ENCODE assay signal across 13 cellular contexts in the genomic region with DNA sequence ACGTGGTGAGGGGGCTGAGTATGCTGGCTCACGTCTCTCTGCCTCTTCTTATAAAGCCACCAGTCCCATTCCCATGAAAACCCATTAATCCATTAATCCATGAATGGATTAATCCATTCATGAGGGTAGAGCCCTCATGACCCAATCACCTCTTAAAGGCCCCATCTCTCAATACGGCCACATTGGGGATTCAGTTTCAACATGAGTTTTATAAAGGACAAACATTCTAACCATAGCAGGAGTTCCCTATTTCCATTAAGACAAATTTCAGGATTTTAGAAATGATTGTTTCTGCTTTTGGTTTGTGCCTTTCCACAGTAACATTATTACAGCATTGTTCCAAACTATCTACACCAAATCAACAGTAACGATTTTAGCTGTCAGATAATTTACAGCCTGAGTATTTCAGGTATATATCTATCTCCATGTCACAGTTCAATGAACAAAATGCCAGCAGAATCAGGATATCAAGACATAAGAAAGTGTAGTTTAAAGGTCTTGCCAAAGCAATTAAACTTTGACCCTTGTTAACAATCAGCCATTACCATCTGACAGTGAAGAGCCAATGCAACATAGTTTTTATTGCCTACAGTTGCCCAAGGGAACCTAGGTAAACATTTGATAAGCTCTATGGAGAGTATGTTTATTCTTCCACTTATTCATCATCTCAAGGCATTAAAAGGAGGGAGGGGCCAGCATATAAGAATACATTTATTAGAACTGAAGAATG. TPM values are rescaled to one million over a fixed set of nuclear protein-coding genes. Genes with fewer than 3 reads are reported as not detected.
DNase-seq lines count a peak whose midpoint lies in the region; ATAC-seq and TF ChIP-seq lines count a peak whose summit lies in the region.
"Had no signal": no experiment of that assay in that cellular context is flagged by ENCODE, and none has a peak within 500 bp of the region (broad histone marks: within the 10 kb centered on the region; RNA-seq: fewer than 3 reads in every experiment).

No MANE protein-coding gene starts in this region.

- H3K4me1 ChIP-seq in right lobe of liver = peaks cover 0 to 58% (median 18%) of the 10 kb centered on the region in 4 donors

- H3K27me3 Mint-ChIP-seq in HFFc6 (ENCODE audit: insufficient read depth) (no peaks in the 10 kb centered on the region; the same call in 1 of the 2 replicates), natural killer cell (ENCODE audit: low read depth in 2 of 2) (no peaks in the 10 kb centered on the region)
- H3K27me3 Mint-ChIP-seq in activated naive CD4-positive, alpha-beta T cell treated with anti-CD3 and anti-CD28 coated beads for 36 hours (ENCODE audit: low read depth) = no peaks in the 10 kb centered on the region
- H3K27me3 Mint-ChIP-seq: activated naive CD8-positive, alpha-beta T cell treated with anti-CD3 and anti-CD28 coated beads, Interleukin-2, amount 10 ng/mL, durations not matched to agents 7 days and 5 days had no signal

- 21% methylated on average over 2 of the region's 4 CpGs for WGBS in right lobe of liver (ENCODE audit: insufficient coverage, low coverage, low lambda C conversion rate, missing lambda C conversion rate)

- no peaks in the 10 kb centered on the region for H3K9me3 ChIP-seq in right lobe of liver
- H3K9me3 ChIP-seq: gastroesophageal sphincter had no signal

- H3K36me3 ChIP-seq in right lobe of liver = no peaks in the 10 kb centered on the region
- H3K36me3 ChIP-seq: gastroesophageal sphincter had no signal

- TF ChIP-seq CTCF in 22Rv1 (IDR thresholded peaks at IDR 0.05) (no peak), HFFc6 (IDR thresholded peaks at IDR 0.05) (no peak), right lobe of liver (IDR thresholded peaks at IDR 0.05) (no peak), natural killer cell (IDR thresholded peaks at IDR 0.05) (no peak)

- DNase-seq in HFFc6 (peak; percentile 75), SW480 (ENCODE audit: low spot score) (peak; percentile 16), right lobe of liver (no peak), natural killer cell (no peak)
- DNase-seq in activated naive CD4-positive, alpha-beta T cell treated with anti-CD3 and anti-CD28 coated beads for 36 hours = no peak
- DNase-seq: activated naive CD8-positive, alpha-beta T cell treated with anti-CD3 and anti-CD28 coated beads, Interleukin-2, amount 10 ng/mL, durations not matched to agents 7 days and 5 days; CD8-positive, alpha-beta memory T cell; NCI-H1930; occipital lobe had no signal

- intact Hi-C loops in right lobe of liver (cut with DNase I) (no loop called here), natural killer cell (cut with micrococcal nuclease) (no loop called here)
- intact Hi-C loops in activated naive CD4-positive, alpha-beta T cell treated with anti-CD3 and anti-CD28 coated beads for 36 hours (cut with micrococcal nuclease) = no loop called here

- H3K27ac Mint-ChIP-seq in HFFc6 (peak overlapping the region; percentile 83), natural killer cell (no peak overlapping the region)
- H3K27ac Mint-ChIP-seq in activated naive CD4-positive, alpha-beta T cell treated with anti-CD3 and anti-CD28 coated beads for 36 hours = no peak overlapping the region
- H3K27ac Mint-ChIP-seq: activated naive CD8-positive, alpha-beta T cell treated with anti-CD3 and anti-CD28 coated beads, Interleukin-2, amount 10 ng/mL, durations not matched to agents 7 days and 5 days; CD8-positive, alpha-beta memory T cell had no signal

- H3K9me3 Mint-ChIP-seq in HFFc6 (no peaks in the 10 kb centered on the region), natural killer cell (no peaks in the 10 kb centered on the region)
- H3K9me3 Mint-ChIP-seq in activated naive CD4-positive, alpha-beta T cell treated with anti-CD3 and anti-CD28 coated beads for 36 hours = no peaks in the 10 kb centered on the region
- H3K9me3 Mint-ChIP-seq: activated naive CD8-positive, alpha-beta T cell treated with anti-CD3 and anti-CD28 coated beads, Interleukin-2, amount 10 ng/mL, durations not matched to agents 7 days and 5 days had no signal

- CTCF ChIA-PET in activated naive CD4-positive, alpha-beta T cell treated with anti-CD3 and anti-CD28 coated beads for 36 hours (lab: Charles Lee) = interaction anchor here (2.3 kb wide), 1 partner anchor 8 kb away, joined by 5 read pairs; no protein-coding TSS in a partner anchor

- H3K4me3 ChIP-seq in right lobe of liver = no peak overlapping the region
- H3K4me3 ChIP-seq: gastroesophageal sphincter had no signal

- H3K4me3 Mint-ChIP-seq in HFFc6 (peak overlapping the region; percentile 52; the same call in 1 of the 2 replicates), natural killer cell (no peak overlapping the region)
- no peak overlapping the region for H3K4me3 Mint-ChIP-seq in activated naive CD4-positive, alpha-beta T cell treated with anti-CD3 and anti-CD28 coated beads for 36 hours
- H3K4me3 Mint-ChIP-seq: activated naive CD8-positive, alpha-beta T cell treated with anti-CD3 and anti-CD28 coated beads, Interleukin-2, amount 10 ng/mL, durations not matched to agents 7 days and 5 days had no signal

- peaks cover 73% of the 10 kb centered on the region for H3K4me1 Mint-ChIP-seq in HFFc6 (ENCODE audit: low read depth)
- H3K4me1 Mint-ChIP-seq in activated naive CD4-positive, alpha-beta T cell treated with anti-CD3 and anti-CD28 coated beads for 36 hours (ENCODE audit: low read depth) = peaks cover 45% of the 10 kb centered on the region
- H3K4me1 Mint-ChIP-seq in natural killer cell = peaks cover 39 to 46% of the 10 kb centered on the region in 2 donors

- no peak for TF ChIP-seq POLR2A in right lobe of liver (IDR thresholded peaks at IDR 0.05)

- H3K27me3 ChIP-seq in right lobe of liver = no peaks in the 10 kb centered on the region
- H3K27me3 ChIP-seq: gastroesophageal sphincter had no signal

- ATAC-seq in right lobe of liver (peak; percentile 19 to 47 (median 34)), HG03135 (IDR thresholded peaks at IDR 0.05; ENCODE audit: unreplicated experiment) (no peak), natural killer cell (no peak), GM21390 (IDR thresholded peaks at IDR 0.05; ENCODE audit: unreplicated experiment) (no peak)
- ATAC-seq: gastroesophageal sphincter had no signal

- H3K27ac ChIP-seq in 22Rv1 (peak overlapping the region; percentile 85), right lobe of liver (peak overlapping the region in 1 of 3 donors; percentile 11)
- H3K27ac ChIP-seq: gastroesophageal sphincter had no signal

- no peaks in the 10 kb centered on the region; the same call in 1 of the 2 replicates for H3K36me3 Mint-ChIP-seq in HFFc6 (ENCODE audit: low read depth)
- H3K36me3 Mint-ChIP-seq in activated naive CD4-positive, alpha-beta T cell treated with anti-CD3 and anti-CD28 coated beads for 36 hours (ENCODE audit: low read depth) = no peaks in the 10 kb centered on the region
- H3K36me3 Mint-ChIP-seq in natural killer cell = no peaks in the 10 kb centered on the region

RNA-seq across cellular contexts. Expression of gene TSPAN3, which starts 3.8 kb away (rescaled TPM):
- 100 to 1,000 TPM; 153 to 222 (median 183) TPM for total RNA-seq in HFFc6 (2021; fragmentation: NEBNext Ultra II Directional; extraction: Animal tissue kit (Norgen Biotek cat#: 25700))
- total RNA-seq in right lobe of liver (100 to 1,000 TPM in 1 of 6 experiments, 10 to 100 TPM in 5; 35.6 to 103 (median 63.2) TPM), natural killer cell (10 to 100 TPM; 18.7 to 37.4 (median 29.9) TPM)
- total RNA-seq in activated naive CD4-positive, alpha-beta T cell treated with anti-CD3 and anti-CD28 coated beads for 36 hours = 10 to 100 TPM; 21.9 to 24.9 TPM

Comparison
In these comparisons a context has a peak if more than half of its experiments do, and no peak if none do; other contexts are left out.
1. DNase-seq: peak in HFFc6 (single experiment) and SW480 (single experiment); none in right lobe of liver (0 of 3), activated naive CD4-positive, alpha-beta T cell treated with anti-CD3 and anti-CD28 coated beads for 36 hours (single experiment) and natural killer cell (single experiment).
2. ATAC-seq: peak in right lobe of liver (4 of 4); none in HG03135 (single experiment), natural killer cell (0 of 3) and GM21390 (single experiment).